In the genomic region with DNA sequence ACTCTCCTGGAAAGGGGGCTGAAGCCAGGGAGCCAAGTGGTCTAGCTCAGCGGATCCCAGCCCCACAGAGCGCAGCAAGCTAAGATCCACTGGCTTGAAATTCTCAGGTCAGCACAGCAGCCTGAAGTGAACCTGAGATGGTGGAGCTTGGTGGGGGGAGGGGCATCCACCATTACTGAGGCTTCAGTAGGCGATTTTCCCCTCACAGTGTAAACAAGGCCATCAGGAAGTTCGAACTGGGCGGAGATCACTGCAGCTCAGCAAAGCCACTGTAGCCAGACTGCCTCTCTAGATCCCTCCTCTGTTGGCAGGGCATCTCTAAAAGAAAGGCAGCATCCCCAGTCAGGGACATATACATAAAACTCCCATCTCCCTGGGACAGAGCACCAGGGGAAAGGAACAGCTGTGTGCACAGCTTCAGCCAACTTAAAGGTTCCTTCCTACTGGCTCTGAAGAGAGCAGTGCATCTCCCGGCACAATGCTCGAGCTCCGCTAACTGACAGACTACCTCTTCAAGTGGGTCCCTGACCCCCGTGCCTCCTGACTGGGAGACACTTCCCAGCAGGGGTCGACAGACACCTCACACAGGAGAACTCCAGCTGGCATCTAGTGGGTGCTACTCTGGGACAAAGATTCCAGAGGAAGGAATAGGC, we compare ENCODE assay signal across 19 cellular contexts.
"Had no signal": no experiment of that assay in that cellular context is flagged by ENCODE, and none has a peak within 500 bp of the region (broad histone marks: within the 10 kb centered on the region; RNA-seq: fewer than 3 reads in every experiment).

No MANE protein-coding gene starts in this region.

- ATAC-seq: left lobe of liver; stimulated activated naive CD8-positive, alpha-beta T cell treated with anti-CD3 and anti-CD28 coated beads, Interleukin-15, Interleukin-2, amounts not matched to agents 100 U/mL and 50 U/mL, for 24 hours had no signal

- H3K36me3 ChIP-seq: tibial nerve had no signal

- H3K27me3 ChIP-seq: tibial nerve had no signal

- H3K4me3 ChIP-seq: tibial nerve had no signal

- DNase-seq: activated CD4-positive, alpha-beta memory T cell treated with anti-CD3 and anti-CD28 coated beads, Interleukin-2, amount 10 ng/mL, durations not matched to agents 7 days and 5 days; activated CD4-positive, alpha-beta T cell treated with anti-CD3 and anti-CD28 coated beads for 4 hours; activated naive CD4-positive, alpha-beta T cell treated with Interleukin-2 at 50 U/mL for 16 hours; activated naive CD8-positive, alpha-beta T cell treated with anti-CD3 and anti-CD28 coated beads, Interleukin-2, amount 10 ng/mL, durations not matched to agents 7 days and 5 days; activated T-cell treated with anti-CD3 and anti-CD28 coated beads, Interleukin-2, amount 50 U/mL, for 1 hour; amygdala; caudate nucleus; foreskin fibroblast; midbrain; nucleus accumbens; stimulated activated CD4-positive, alpha-beta T cell treated with anti-CD3 and anti-CD28 coated beads, Interleukin-12 subunit alpha, Interleukin-12 subunit beta, amount 100 ng/mL, for 4 hours; stimulated activated CD4-positive, alpha-beta T cell treated with anti-CD3 and anti-CD28 coated beads, Interleukin-1b, Interleukin-23, amount 100 ng/mL, for 48 hours; stimulated activated CD8-positive, alpha-beta memory T cell treated with anti-CD3 and anti-CD28 coated beads, Interleukin-4, amount 100 ng/mL, for 48 hours; stimulated activated naive CD8-positive, alpha-beta T cell treated with anti-CD3 and anti-CD28 coated beads, Interleukin-15, Interleukin-2, amounts not matched to agents 100 U/mL and 50 U/mL, for 24 hours; substantia nigra; T-helper 2 cell had no signal

- H3K27ac ChIP-seq: epithelial cell of prostate, tibial nerve had no signal

- H3K4me1 ChIP-seq: tibial nerve had no signal
